In genomic region chr2:127388423-127389164, GRCh38 we compare ENCODE assay signal across 8 cellular contexts. TPM values are rescaled to one million over a fixed set of nuclear protein-coding genes. Genes with fewer than 3 reads are reported as not detected.
DNase-seq lines count a peak whose midpoint lies in the region; ATAC-seq and TF ChIP-seq lines count a peak whose summit lies in the region.

No MANE protein-coding gene starts in this region.

- H3K27ac Mint-ChIP-seq in nephron, result peak overlapping the region; percentile 73 to 92 (median 91)

- peak; percentile 6 for ATAC-seq in GM21737 (IDR thresholded peaks at IDR 0.05; ENCODE audit: unreplicated experiment)

- H3K27ac ChIP-seq in cingulate gyrus (ENCODE audit: low read depth, low read length), result peak overlapping the region; percentile 95

- H3K4me3 Mint-ChIP-seq in nephron, result peak overlapping the region; percentile 82 to 88 (median 83)

- H3K4me1 Mint-ChIP-seq in nephron, result peaks cover 46% of the 10 kb centered on the region

- DNase-seq in Daoy (ENCODE audit: low read depth), result peak; percentile 42
- peak; percentile 76 for DNase-seq in NCI-H82 (lab: John Stamatoyannopoulos, UW)
- no peak for DNase-seq in NCI-H2107 (lab: John Stamatoyannopoulos, UW)
- no peak for DNase-seq in dedifferentiated amniotic fluid mesenchymal stem cell (ENCODE audit: extremely low spot score)
- DNase-seq in anterior cingulate cortex (lab: John Stamatoyannopoulos, UW), result no peak

- peaks cover 3% of the 10 kb centered on the region for H3K36me3 Mint-ChIP-seq in nephron (ENCODE audit: low read depth)

- H3K27me3 Mint-ChIP-seq in nephron (ENCODE audit: low read depth), result no peaks in the 10 kb centered on the region

- no peaks in the 10 kb centered on the region for H3K9me3 Mint-ChIP-seq in nephron

- TF ChIP-seq CTCF in nephron (IDR thresholded peaks at IDR 0.05; ENCODE audit: unreplicated experiment in 3 of 3), result no peak

RNA-seq across cellular contexts. Expression of gene MAP3K2, which starts 0.8 kb away (rescaled TPM):
- 13.0 and 25.8 TPM in 2 replicates for total RNA-seq in Daoy (2014; rRNA removed; shearing (Covaris generic))

RNA-seq across cellular contexts. Expression of gene PROC, which starts 29.6 kb away (rescaled TPM):
- total RNA-seq in Daoy (2014; rRNA removed; shearing (Covaris generic)), result not detected in 2 replicates

Comparison
In these comparisons a context has a peak if more than half of its experiments do, and no peak if none do; other contexts are left out.
1. DNase-seq: peak in Daoy (single experiment) and NCI-H82 (single experiment); none in NCI-H2107 (single experiment), dedifferentiated amniotic fluid mesenchymal stem cell (single experiment) and anterior cingulate cortex (0 of 58).